In genomic region chr13:97258801-97259200, GRCh38 we compare ENCODE assay signal across 10 cellular contexts. TPM values are rescaled to one million over a fixed set of nuclear protein-coding genes. Genes with fewer than 3 reads are reported as not detected.
DNase-seq lines count a peak whose midpoint lies in the region; ATAC-seq and TF ChIP-seq lines count a peak whose summit lies in the region.
"Had no signal": no experiment of that assay in that cellular context is flagged by ENCODE, and none has a peak within 500 bp of the region (broad histone marks: within the 10 kb centered on the region; RNA-seq: fewer than 3 reads in every experiment).

No MANE protein-coding gene starts in this region.

- H3K9me3 Mint-ChIP-seq in activated T-helper 17 cell treated with anti-CD3 and anti-CD28 coated beads, Interleukin-2, amount 50 U/mL, for 72 hours, result no peaks in the 10 kb centered on the region
- H3K9me3 Mint-ChIP-seq in stimulated activated naive CD8-positive, alpha-beta T cell treated with anti-CD3 and anti-CD28 coated beads, Interleukin-15, amount 100 ng/mL, for 72 hours, result no peaks in the 10 kb centered on the region
- H3K9me3 Mint-ChIP-seq: nephron had no signal

- H3K27me3 ChIP-seq in HCT116 (ENCODE audit: insufficient read depth, low read length) (no peaks in the 10 kb centered on the region), gastroesophageal sphincter (no peaks in the 10 kb centered on the region)
- H3K27me3 ChIP-seq: SJCRH30 had no signal

- TF ChIP-seq CTCF in HCT116 (IDR thresholded peaks at IDR 0.05 in 2 of 3, conservative IDR thresholded peaks at IDR 0.05 in 1 of 3; ENCODE audit: borderline replicate concordance in 1 of 3, insufficient read depth in 1 of 3, low read depth in 2 of 3, low read length in 2 of 3) (no peak), gastroesophageal sphincter (IDR thresholded peaks at IDR 0.05) (no peak)

- CTCF ChIA-PET in HCT116 (lab: Charles Lee), result no interaction called here

- peak overlapping the region in 1 of 2 experiments; percentile 39; a peak in 2 of 4 replicates for H3K4me3 ChIP-seq in HCT116 (replicated peaks in 1 of 2; ENCODE audit: low read depth in 1 of 2, low read length in 2 of 2)
- H3K4me3 ChIP-seq in gastroesophageal sphincter, result no peak overlapping the region
- H3K4me3 ChIP-seq: SJCRH30 had no signal

- H3K79me2 ChIP-seq in HCT116 (ENCODE audit: insufficient read depth, low read length), result peaks cover 63% of the 10 kb centered on the region

- no peak for TF ChIP-seq EP300 in gastroesophageal sphincter (IDR thresholded peaks at IDR 0.05)

- H3K9me3 ChIP-seq in HCT116 (ENCODE audit: control insufficient read depth in 1 of 2, insufficient read depth in 1 of 2, low read depth in 1 of 2, low read length in 2 of 2), result no peaks in the 10 kb centered on the region
- no peaks in the 10 kb centered on the region for H3K9me3 ChIP-seq in gastroesophageal sphincter
- H3K9me3 ChIP-seq: SJCRH30 had no signal

- no TSS peak for BruUV-seq in HCT116 (replicated peaks; lab: Mats Ljungman, UMichigan)

- peaks cover 89 to 97% of the 10 kb centered on the region in 2 experiments for H3K4me1 ChIP-seq in HCT116 (ENCODE audit: control insufficient read depth in 1 of 2, insufficient read depth in 2 of 2, low read length in 2 of 2)
- peaks cover 29 to 100% (median 65%) of the 10 kb centered on the region in 3 donors for H3K4me1 ChIP-seq in gastroesophageal sphincter

- peak overlapping the region; percentile 100 for H3K27ac ChIP-seq in HCT116 (ENCODE audit: low read depth, low read length)
- H3K27ac ChIP-seq in gastroesophageal sphincter, result peak overlapping the region in 3 of 4 donors; percentile 60 to 80 (median 76)
- H3K27ac ChIP-seq: SJCRH30 had no signal

- TF ChIP-seq RAD21 in HCT116 (IDR thresholded peaks at IDR 0.05; ENCODE audit: low read depth), result no peak

- no peaks in the 10 kb centered on the region; a peak in 1 of 4 replicates for H3K36me3 ChIP-seq in HCT116 (ENCODE audit: control insufficient read depth in 1 of 2, insufficient read depth in 2 of 2, low read length in 2 of 2)
- no peaks in the 10 kb centered on the region for H3K36me3 ChIP-seq in gastroesophageal sphincter
- H3K36me3 ChIP-seq: SJCRH30 had no signal

- H2AFZ ChIP-seq in HCT116 (ENCODE audit: low read depth, low read length, poor library complexity, severe bottlenecking), result no peak overlapping the region

- H3K4me3 Mint-ChIP-seq in activated T-helper 17 cell treated with anti-CD3 and anti-CD28 coated beads, Interleukin-2, amount 50 U/mL, for 72 hours, result peak overlapping the region; percentile 63
- H3K4me3 Mint-ChIP-seq in stimulated activated naive CD8-positive, alpha-beta T cell treated with anti-CD3 and anti-CD28 coated beads, Interleukin-15, amount 100 ng/mL, for 72 hours, result peak overlapping the region in 1 of 2 donors; percentile 54
- H3K4me3 Mint-ChIP-seq: nephron had no signal

- no peak for TF ChIP-seq POLR2A in HCT116 (IDR thresholded peaks at IDR 0.05; ENCODE audit: borderline replicate concordance, extremely low read depth, insufficient read depth, insufficient read length)
- no peak for TF ChIP-seq POLR2A in gastroesophageal sphincter (IDR thresholded peaks at IDR 0.05)

- H3K4me2 ChIP-seq in HCT116 (ENCODE audit: low read length), result peak overlapping the region; percentile 71

- H3K27ac Mint-ChIP-seq in activated T-helper 17 cell treated with anti-CD3 and anti-CD28 coated beads, Interleukin-2, amount 50 U/mL, for 72 hours, result peak overlapping the region; percentile 89
- H3K27ac Mint-ChIP-seq in stimulated activated naive CD8-positive, alpha-beta T cell treated with anti-CD3 and anti-CD28 coated beads, Interleukin-15, amount 100 ng/mL, for 72 hours, result peak overlapping the region; percentile 95 to 98

- peak overlapping the region; percentile 69 for H3K9ac ChIP-seq in HCT116 (ENCODE audit: low read length)

- ATAC-seq in HCT116, result peak; percentile 1; the same call in 1 of the 2 replicates
- ATAC-seq in activated T-helper 17 cell treated with anti-CD3 and anti-CD28 coated beads, Interleukin-2, amount 50 U/mL, for 72 hours (replicated peaks), result no peak
- ATAC-seq in gastroesophageal sphincter, result no peak
- ATAC-seq in stimulated activated naive CD8-positive, alpha-beta T cell treated with anti-CD3 and anti-CD28 coated beads, Interleukin-15, amount 100 ng/mL, for 72 hours, result no peak
- ATAC-seq in GM19395 (IDR thresholded peaks at IDR 0.05; ENCODE audit: unreplicated experiment), result no peak
- no peak for ATAC-seq in GM19351 (IDR thresholded peaks at IDR 0.05; ENCODE audit: unreplicated experiment)

- peaks cover 80% of the 10 kb centered on the region for H3K4me1 Mint-ChIP-seq in activated T-helper 17 cell treated with anti-CD3 and anti-CD28 coated beads, Interleukin-2, amount 50 U/mL, for 72 hours
- H3K4me1 Mint-ChIP-seq in stimulated activated naive CD8-positive, alpha-beta T cell treated with anti-CD3 and anti-CD28 coated beads, Interleukin-15, amount 100 ng/mL, for 72 hours, result peaks cover 87% of the 10 kb centered on the region

- RAD21 ChIA-PET in HCT116 (lab: Charles Lee; ENCODE audit: low non-redundant PET in 1 of 2, low total read pairs in 2 of 2, uncharacterized antibody in 2 of 2, unreplicated experiment in 2 of 2), result no interaction called here

- peaks cover 20% of the 10 kb centered on the region for H3K36me3 Mint-ChIP-seq in activated T-helper 17 cell treated with anti-CD3 and anti-CD28 coated beads, Interleukin-2, amount 50 U/mL, for 72 hours (ENCODE audit: low read depth)

- POLR2A ChIA-PET in HCT116 (lab: Charles Lee), result interaction anchor here (1.0 to 2.9 kb wide), 4 partner anchors 9 to 117 kb away, joined by 3 to 11 read pairs (median 6); no protein-coding TSS in a partner anchor

- no peaks in the 10 kb centered on the region for H3K9me2 ChIP-seq in HCT116 (ENCODE audit: insufficient read depth)

- H4K20me1 ChIP-seq in HCT116 (ENCODE audit: insufficient read depth), result no peaks in the 10 kb centered on the region

- intact Hi-C loops in HCT116 (cut with micrococcal nuclease), result loop anchor here (5.0 kb wide), 1 partner anchor 116 kb away; no protein-coding TSS in a partner anchor

- 50% methylated on average over 2 of the region's 2 CpGs; no CpG with 5 or more reads in 1 of the 2 donors for WGBS in gastroesophageal sphincter (ENCODE audit: low coverage in 1 of 2), 2 donors

- H3K27me3 Mint-ChIP-seq in activated T-helper 17 cell treated with anti-CD3 and anti-CD28 coated beads, Interleukin-2, amount 50 U/mL, for 72 hours, result no peaks in the 10 kb centered on the region
- H3K27me3 Mint-ChIP-seq in stimulated activated naive CD8-positive, alpha-beta T cell treated with anti-CD3 and anti-CD28 coated beads, Interleukin-15, amount 100 ng/mL, for 72 hours, result no peaks in the 10 kb centered on the region

- DNase-seq in HCT116 (ENCODE audit: low read depth, low spot score) (no peak), ureter (ENCODE audit: low spot score) (no peak)
- no peak for DNase-seq in stimulated activated naive CD8-positive, alpha-beta T cell treated with anti-CD3 and anti-CD28 coated beads, Interleukin-15, amount 100 ng/mL, for 72 hours
- DNase-seq: NCI-H1417, SJCRH30 had no signal

TF ChIP-seq in HCT116, 20 proteins besides CTCF, POLR2A, EP300 and RAD21:
- no peak for TF ChIP-seq SP1 (IDR thresholded peaks at IDR 0.05; ENCODE audit: low read depth)
- TF ChIP-seq YY1 (IDR thresholded peaks at IDR 0.05; ENCODE audit: extremely low read depth, insufficient replicate concordance, low read depth, low read length), result no peak
- no peak for TF ChIP-seq ATF3 (IDR thresholded peaks at IDR 0.05)
- no peak for TF ChIP-seq EGR1 (IDR thresholded peaks at IDR 0.05; ENCODE audit: low read depth)
- no peak for TF ChIP-seq CBX3 (IDR thresholded peaks at IDR 0.05; ENCODE audit: low read depth)
- no peak for TF ChIP-seq TCF7L2 (IDR thresholded peaks at IDR 0.05; ENCODE audit: borderline replicate concordance, extremely low read depth, insufficient read depth, insufficient read length)
- no peak for TF ChIP-seq ZBTB33 (IDR thresholded peaks at IDR 0.05; ENCODE audit: extremely low read depth, insufficient replicate concordance, low read length)
- TF ChIP-seq ZNF274 (IDR thresholded peaks at IDR 0.05; ENCODE audit: low read depth, low read length), result no peak
- no peak for TF ChIP-seq CEBPB (IDR thresholded peaks at IDR 0.05; ENCODE audit: low read depth)
- no peak for TF ChIP-seq JUND (IDR thresholded peaks at IDR 0.05)
- TF ChIP-seq EZH2 (IDR thresholded peaks at IDR 0.05), result no peak
- TF ChIP-seq MAX (IDR thresholded peaks at IDR 0.05), result no peak
- no peak for TF ChIP-seq ELF1 (IDR thresholded peaks at IDR 0.05; ENCODE audit: borderline replicate concordance, low read depth)
- no peak for TF ChIP-seq SRF (IDR thresholded peaks at IDR 0.05; ENCODE audit: low read depth)
- TF ChIP-seq ZFX (IDR thresholded peaks at IDR 0.05), result no peak
- TF ChIP-seq SIN3A (IDR thresholded peaks at IDR 0.05; ENCODE audit: low read depth), result no peak

RNA-seq across cellular contexts. Expression of gene MBNL2, which starts 36.7 kb away (rescaled TPM):
- 73.9 TPM for total RNA-seq in HCT116 (2021; ENCODE audit: unreplicated experiment)
- 40.8 and 43.6 TPM in 2 replicates for polyA plus RNA-seq in HCT116 (2012)
- 10 to 100 TPM; 13.4 to 27.2 TPM for total RNA-seq in activated T-helper 17 cell treated with anti-CD3 and anti-CD28 coated beads, Interleukin-2, amount 50 U/mL, for 72 hours
- total RNA-seq in gastroesophageal sphincter, result 100 to 1,000 TPM; 113 to 129 (median 118) TPM
- 89.0 TPM for total RNA-seq in ureter
